2 cellular contexts compared by ENCODE assay signal in genomic region chr2:191231995-191232394, GRCh38.
TF ChIP-seq lines count a peak whose summit lies in the region.

No MANE protein-coding gene starts in this region.

TF ChIP-seq in IMR-90, 13 proteins besides CTCF, POLR2A, EP300 and RAD21:
- TF ChIP-seq SMC3 (IDR thresholded peaks at IDR 0.05; ENCODE audit: low read depth, low read length), result 0 out of 2 replicates have a peak, but pooled peaks have one; percentile 37
- TF ChIP-seq CEBPB (IDR thresholded peaks at IDR 0.05; ENCODE audit: low read depth, low read length), result no peak

TF ChIP-seq in HepG2, 621 proteins besides CTCF, POLR2A, EP300 and RAD21:
- TF ChIP-seq FOXA3 (CRISPR knock-in tag; IDR thresholded peaks at IDR 0.05) (peak; percentile 41; the same call in 1 of the 2 replicates), ELF3 (CRISPR knock-in tag; IDR thresholded peaks at IDR 0.05) (no peak), ZNF552 (CRISPR knock-in tag; IDR thresholded peaks at IDR 0.05; ENCODE audit: borderline replicate concordance) (no peak), FOXA1 (IDR thresholded peaks at IDR 0.05) (no peak), FOXA1 (CRISPR knock-in tag; IDR thresholded peaks at IDR 0.05) (0 out of 2 replicates have a peak, but pooled peaks have one; percentile 25), SMC3 (IDR thresholded peaks at IDR 0.05; ENCODE audit: low read length) (peak; percentile 43; the same call in 1 of the 2 replicates), ZSCAN29 (CRISPR knock-in tag; conservative IDR thresholded peaks at IDR 0.05) (no peak), STAG1 (CRISPR knock-in tag; IDR thresholded peaks at IDR 0.05) (peak; percentile 82)
